Comparison of ENCODE assay signal across 30 cellular contexts in genomic region chr2:226705133-226705886, GRCh38.
"Had no signal": no experiment of that assay in that cellular context is flagged by ENCODE, and none has a peak within 500 bp of the region (broad histone marks: within the 10 kb centered on the region; RNA-seq: fewer than 3 reads in every experiment).

No MANE protein-coding gene starts in this region.

- H3K79me2 ChIP-seq: parathyroid adenoma had no signal

- H3K4me3 ChIP-seq: colonic mucosa, gastroesophageal sphincter, heart right ventricle, lower lobe of right lung, right atrium auricular region, stomach, thyroid gland, vagina had no signal

- H3K36me3 ChIP-seq: colonic mucosa, gastroesophageal sphincter, heart right ventricle, lower lobe of right lung, neutrophil, right atrium auricular region, stomach, thyroid gland, vagina had no signal

- H3K4me1 Mint-ChIP-seq: endodermal cell, immature natural killer cell had no signal

- H3K27ac ChIP-seq: colonic mucosa, epithelial cell of prostate, foreskin keratinocyte, gastroesophageal sphincter, heart right ventricle, lower lobe of right lung, neutrophil, parathyroid adenoma, right atrium auricular region, stomach, thyroid gland, vagina had no signal

- H3K9ac ChIP-seq: parathyroid adenoma had no signal

- H3K9me3 Mint-ChIP-seq: dendritic cell treated with granulocyte-macrophage colony-stimulating factor and Interleukin-4, amounts not matched to agents 40 ng/mL and 50 ng/mL, for 4 days; endodermal cell; immature natural killer cell; natural killer cell treated with Interleukin-12 subunit alpha and Interleukin-12 subunit beta and Interleukin-15 and Interleukin-18, amount 100 ng/mL, for 72 hours; stimulated activated effector memory CD8-positive, alpha-beta T cell treated with anti-CD3 and anti-CD28 coated beads, Interleukin-12 subunit alpha, Interleukin-12 subunit beta, amount 100 ng/mL, for 72 hours had no signal

- DNase-seq: colonic mucosa; effector CD8-positive, alpha-beta T cell; endodermal cell; foreskin keratinocyte; heart right ventricle; hippocampal formation; immature natural killer cell; islet precursor cell; kidney glomerular epithelial cell; left colon; left ventricle myocardium superior; lower lobe of right lung; naive B cell; stimulated activated CD4-positive, alpha-beta T cell treated with anti-CD3 and anti-CD28 coated beads, Interleukin-2, amount 100 ng/mL, for 24 hours; stimulated activated CD4-positive, alpha-beta T cell treated with anti-CD3 and anti-CD28 coated beads, Interleukin-4, amount 100 ng/mL, for 24 hours; stimulated activated naive CD4-positive, alpha-beta T cell treated with Interleukin-2 at 50 U/mL for 16 hours; stomach; thyroid gland; trophoblast cell had no signal

- H3K9me3 ChIP-seq: colonic mucosa, gastroesophageal sphincter, heart right ventricle, lower lobe of right lung, neutrophil, right atrium auricular region, stomach, thyroid gland, vagina had no signal

- H3K27me3 ChIP-seq: colonic mucosa, foreskin keratinocyte, gastroesophageal sphincter, heart right ventricle, right atrium auricular region, stomach, thyroid gland, vagina had no signal

- H3K36me3 Mint-ChIP-seq: immature natural killer cell; naive B cell; natural killer cell treated with Interleukin-12 subunit alpha and Interleukin-12 subunit beta and Interleukin-15 and Interleukin-18, amount 100 ng/mL, for 72 hours; stimulated activated effector memory CD8-positive, alpha-beta T cell treated with anti-CD3 and anti-CD28 coated beads, Interleukin-12 subunit alpha, Interleukin-12 subunit beta, amount 100 ng/mL, for 72 hours had no signal

- H3K4me3 Mint-ChIP-seq: dendritic cell treated with granulocyte-macrophage colony-stimulating factor and Interleukin-4, amounts not matched to agents 40 ng/mL and 50 ng/mL, for 4 days; endodermal cell; immature natural killer cell; natural killer cell treated with Interleukin-12 subunit alpha and Interleukin-12 subunit beta and Interleukin-15 and Interleukin-18, amount 100 ng/mL, for 72 hours; neural crest cell; stimulated activated effector memory CD8-positive, alpha-beta T cell treated with anti-CD3 and anti-CD28 coated beads, Interleukin-12 subunit alpha, Interleukin-12 subunit beta, amount 100 ng/mL, for 72 hours had no signal

- H3K27ac Mint-ChIP-seq: dendritic cell treated with granulocyte-macrophage colony-stimulating factor and Interleukin-4, amounts not matched to agents 40 ng/mL and 50 ng/mL, for 4 days; endodermal cell; immature natural killer cell; natural killer cell treated with Interleukin-12 subunit alpha and Interleukin-12 subunit beta and Interleukin-15 and Interleukin-18, amount 100 ng/mL, for 72 hours; progenitor cell of endocrine pancreas; stimulated activated effector memory CD8-positive, alpha-beta T cell treated with anti-CD3 and anti-CD28 coated beads, Interleukin-12 subunit alpha, Interleukin-12 subunit beta, amount 100 ng/mL, for 72 hours had no signal

- H3K4me1 ChIP-seq: colonic mucosa, foreskin keratinocyte, gastroesophageal sphincter, heart right ventricle, lower lobe of right lung, parathyroid adenoma, right atrium auricular region, stomach, thyroid gland, vagina had no signal

- H3K27me3 Mint-ChIP-seq: progenitor cell of endocrine pancreas had no signal

- H2AFZ ChIP-seq: parathyroid adenoma had no signal
